ENCODE assay signal across 28 cellular contexts in genomic region chr21:45161039-45161945, GRCh38.
A peak's percentile ranks its signal among the peaks of the same experiment; 100 is the strongest.
DNase-seq lines count a peak whose midpoint lies in the region; ATAC-seq, FAIRE-seq and TF ChIP-seq lines count a peak whose summit lies in the region.
"Had no signal": no experiment of that assay in that cellular context is flagged by ENCODE, and none has a peak within 500 bp of the region (broad histone marks: within the 10 kb centered on the region; RNA-seq: fewer than 3 reads in every experiment).

No MANE protein-coding gene starts in this region.

- no peaks in the 10 kb centered on the region for H3K27me3 ChIP-seq in HepG2 (ENCODE audit: control insufficient read depth in 1 of 2, insufficient read depth in 2 of 2, low read length in 2 of 2)
- H3K27me3 ChIP-seq: BE2C, dorsolateral prefrontal cortex, upper lobe of left lung had no signal

- POLR2A ChIA-PET in HepG2 (lab: Yijun Ruan, JAX): no interaction called here

- no peaks in the 10 kb centered on the region for H3K36me3 ChIP-seq in HepG2 (replicated peaks in 1 of 2; ENCODE audit: control insufficient read depth in 1 of 2, insufficient read depth in 2 of 2, low read length in 2 of 2)
- H3K36me3 ChIP-seq: BE2C had no signal

- H3K4me1 ChIP-seq in HepG2 (ENCODE audit: insufficient read depth, low read length): no peaks in the 10 kb centered on the region
- H3K4me1 ChIP-seq: A549, upper lobe of left lung had no signal

- no peak for ATAC-seq in HepG2
- no peak for ATAC-seq in HG03469 (IDR thresholded peaks at IDR 0.05; ENCODE audit: unreplicated experiment)
- no peak for ATAC-seq in activated T-cell treated with anti-CD3 and anti-CD28 coated beads, Interleukin-2, amount 50 U/mL, for 4 hours
- ATAC-seq: A549; activated T-cell treated with anti-CD3 and anti-CD28 coated beads, Interleukin-2, amount 50 U/mL, for 72 hours; HCT116 had no signal

- no peak overlapping the region for H3K4me2 ChIP-seq in HepG2 (ENCODE audit: low read depth, low read length)
- H3K4me2 ChIP-seq: A549, KMS-11, SK-N-SH had no signal

- H2AFZ ChIP-seq in HepG2 (ENCODE audit: low read length): no peak overlapping the region

- no peak for TF ChIP-seq CTCF in VCaP (conservative IDR thresholded peaks at IDR 0.05)
- TF ChIP-seq CTCF in HepG2 (CRISPR knock-in tag; IDR thresholded peaks at IDR 0.05): no peak

- TF ChIP-seq RAD21 in HepG2 (CRISPR knock-in tag; IDR thresholded peaks at IDR 0.05): no peak

- no peaks in the 10 kb centered on the region for H3K27me3 Mint-ChIP-seq in activated T-cell treated with anti-CD3 and anti-CD28 coated beads, Interleukin-2, amount 50 U/mL, for 4 hours (ENCODE audit: low read depth)
- H3K27me3 Mint-ChIP-seq: activated B cell treated with CpG ODN at 0.5 μM for 24 hours; activated CD4-positive, alpha-beta memory T cell treated with anti-CD3 and anti-CD28 coated beads for 36 hours had no signal

- no peaks in the 10 kb centered on the region for H3K9me3 ChIP-seq in HepG2 (ENCODE audit: low read length)
- H3K9me3 ChIP-seq: A549, BE2C, SK-N-SH, upper lobe of left lung had no signal

- intact Hi-C loops in HepG2 (cut with micrococcal nuclease; ENCODE audit: unreplicated experiment): no loop called here

- DNase-seq in NCI-H82 (lab: John Stamatoyannopoulos, UW) (peak; percentile 21), NCI-H82 treated with DMSO at 0.1 percent for 48 hours (lab: John Stamatoyannopoulos, UW; ENCODE audit: unreplicated experiment) (no peak), HepG2 (ENCODE audit: low spot score) (no peak), skeletal muscle cell (ENCODE audit: low read depth) (peak; percentile 51), GM12891 (ENCODE audit: insufficient read length, low spot score) (no peak)
- no peak for DNase-seq in activated T-cell treated with anti-CD3 and anti-CD28 coated beads, Interleukin-2, amount 50 U/mL, for 4 hours
- DNase-seq: activated B cell treated with CpG ODN at 0.5 μM for 24 hours; activated CD4-positive, alpha-beta memory T cell treated with anti-CD3 and anti-CD28 coated beads for 36 hours; activated naive CD4-positive, alpha-beta T cell treated with anti-CD3 and anti-CD28 coated beads, Interleukin-2, amount 50 U/mL, for 16 hours; activated T-cell treated with anti-CD3 and anti-CD28 coated beads, Interleukin-2, amount 50 U/mL, for 72 hours; BE2C; caudate nucleus; DMS79; foreskin fibroblast; immature natural killer cell; MV-4-11; NCI-H187; NCI-H226; retina; SK-N-SH; stimulated activated CD4-positive, alpha-beta T cell treated with anti-CD3 and anti-CD28 coated beads, Interleukin-15, amount 100 ng/mL, for 24 hours; upper lobe of left lung had no signal

- 90% methylated on average over 2 of the region's 18 CpGs for WGBS in HepG2 (ENCODE audit: low lambda C conversion rate)

- FAIRE-seq in HepG2 (lab: Jason Lieb, UNC): no peak
- no peak for FAIRE-seq in GM12891 (lab: Jason Lieb, UNC)
- FAIRE-seq: A549 had no signal

- H3K36me3 Mint-ChIP-seq in activated T-cell treated with anti-CD3 and anti-CD28 coated beads, Interleukin-2, amount 50 U/mL, for 4 hours (ENCODE audit: insufficient read depth): peaks cover 10% of the 10 kb centered on the region

- H4K20me1 ChIP-seq in HepG2 (ENCODE audit: insufficient read depth, low read length): no peaks in the 10 kb centered on the region

- H3K9me3 Mint-ChIP-seq in activated T-cell treated with anti-CD3 and anti-CD28 coated beads, Interleukin-2, amount 50 U/mL, for 4 hours: no peaks in the 10 kb centered on the region
- H3K9me3 Mint-ChIP-seq: activated CD4-positive, alpha-beta memory T cell treated with anti-CD3 and anti-CD28 coated beads for 36 hours; activated T-cell treated with anti-CD3 and anti-CD28 coated beads, Interleukin-2, amount 50 U/mL, for 72 hours; immature natural killer cell had no signal

- H3K4me3 ChIP-seq in HepG2 (replicated peaks in 1 of 3; ENCODE audit: insufficient read depth in 1 of 3, low read depth in 2 of 3, low read length in 3 of 3) (no peak overlapping the region), skeletal muscle cell (ENCODE audit: low read depth, low read length) (no peak overlapping the region)
- H3K4me3 ChIP-seq: A549, dorsolateral prefrontal cortex, upper lobe of left lung had no signal

- BruUV-seq in HepG2 (replicated peaks; lab: Mats Ljungman, UMichigan): no TSS peak

- H3K79me2 ChIP-seq in HepG2 (ENCODE audit: insufficient read depth, low read length): no peaks in the 10 kb centered on the region

- H3K27ac ChIP-seq in VCaP (peak overlapping the region; percentile 55), HepG2 (ENCODE audit: extremely low read length, insufficient read depth, low read length) (no peak overlapping the region)
- H3K27ac ChIP-seq: A549, dorsolateral prefrontal cortex, KMS-11, upper lobe of left lung had no signal

- CTCF ChIA-PET in HepG2 (lab: Yijun Ruan, JAX; ENCODE audit: low intra/inter-chr PET ratio, low total read pairs): no interaction called here

- no peak overlapping the region for H3K9ac ChIP-seq in HepG2 (ENCODE audit: insufficient read depth, low read depth, low read length)
- H3K9ac ChIP-seq: KMS-11, SK-N-SH had no signal

- no peak overlapping the region for H3K4me3 Mint-ChIP-seq in activated T-cell treated with anti-CD3 and anti-CD28 coated beads, Interleukin-2, amount 50 U/mL, for 4 hours
- H3K4me3 Mint-ChIP-seq: activated B cell treated with CpG ODN at 0.5 μM for 24 hours; activated CD4-positive, alpha-beta memory T cell treated with anti-CD3 and anti-CD28 coated beads for 36 hours; activated T-cell treated with anti-CD3 and anti-CD28 coated beads, Interleukin-2, amount 50 U/mL, for 72 hours; immature natural killer cell had no signal

- in situ Hi-C loops in HepG2 (cut with HindIII; ENCODE audit: extremely low pct_ligation_motif_present, low pct_unique_long_range_greater_than_20kb): no loop called here

- TF ChIP-seq POLR2A in HepG2 (IDR thresholded peaks at IDR 0.05; ENCODE audit: insufficient read depth in 1 of 2, low read depth in 2 of 2, low read length in 2 of 2) (no peak), GM12891 (IDR thresholded peaks at IDR 0.05; ENCODE audit: low read depth, low read length) (no peak)

- peaks cover 4% of the 10 kb centered on the region for H3K4me1 Mint-ChIP-seq in activated T-cell treated with anti-CD3 and anti-CD28 coated beads, Interleukin-2, amount 50 U/mL, for 4 hours (ENCODE audit: low read depth)
- H3K4me1 Mint-ChIP-seq: immature natural killer cell had no signal

- TF ChIP-seq EP300 in HepG2 (IDR thresholded peaks at IDR 0.05; ENCODE audit: low read depth in 2 of 2, low read length in 2 of 2) (no peak), HepG2 (CRISPR knock-in tag; IDR thresholded peaks at IDR 0.05; ENCODE audit: borderline replicate concordance) (no peak)

TF ChIP-seq in HepG2, 621 proteins besides CTCF, POLR2A, EP300 and RAD21:
- TF ChIP-seq TOPORS (CRISPR knock-in tag; IDR thresholded peaks at IDR 0.05) (no peak), PHF21A (CRISPR knock-in tag; IDR thresholded peaks at IDR 0.05) (no peak), ZNF280B (CRISPR knock-in tag; IDR thresholded peaks at IDR 0.05; ENCODE audit: borderline replicate concordance) (0 out of 2 replicates have a peak, but pooled peaks have one; percentile 51)

TF ChIP-seq in GM12891, 5 proteins besides CTCF, POLR2A, EP300 and RAD21:
- no peak for TF ChIP-seq POU2F2 (IDR thresholded peaks at IDR 0.05; ENCODE audit: low read depth, low read length)
- no peak for TF ChIP-seq PAX5 (IDR thresholded peaks at IDR 0.05; ENCODE audit: insufficient read depth, low read length, severe bottlenecking)
- no peak for TF ChIP-seq TAF1 (IDR thresholded peaks at IDR 0.05; ENCODE audit: low read depth, low read length)
- no peak for TF ChIP-seq POLR2AphosphoS5 (IDR thresholded peaks at IDR 0.05; ENCODE audit: low read depth, low read length)
- no peak for TF ChIP-seq SPI1 (IDR thresholded peaks at IDR 0.05; ENCODE audit: low read depth, low read length)

Comparison
In these comparisons a context has a peak if more than half of its experiments do, and no peak if none do; other contexts are left out.
1. DNase-seq: peak in NCI-H82 (single experiment) and skeletal muscle cell (single experiment); none in NCI-H82 treated with DMSO at 0.1 percent for 48 hours (single experiment), HepG2 (single experiment), activated T-cell treated with anti-CD3 and anti-CD28 coated beads, Interleukin-2, amount 50 U/mL, for 4 hours (single experiment) and GM12891 (single experiment).